ENCODE assay signal across 18 cellular contexts in genomic region chr18:2139676-2140075, GRCh38.
DNase-seq lines count a peak whose midpoint lies in the region; FAIRE-seq and TF ChIP-seq lines count a peak whose summit lies in the region.
"Had no signal": no experiment of that assay in that cellular context is flagged by ENCODE, and none has a peak within 500 bp of the region (broad histone marks: within the 10 kb centered on the region; RNA-seq: fewer than 3 reads in every experiment).

No MANE protein-coding gene starts in this region.

- no peaks in the 10 kb centered on the region for H3K4me1 Mint-ChIP-seq in activated T-cell treated with anti-CD3 and anti-CD28 coated beads, Interleukin-2, amount 50 U/mL, for 24 hours (ENCODE audit: low read depth)
- H3K4me1 Mint-ChIP-seq: natural killer cell had no signal

- H3K4me3 ChIP-seq in BJ (ENCODE audit: low read depth, low read length): no peak overlapping the region
- no peak overlapping the region for H3K4me3 ChIP-seq in astrocyte of the spinal cord (ENCODE audit: low read depth, low read length)
- H3K4me3 ChIP-seq in keratinocyte (ENCODE audit: control insufficient read depth in 2 of 3, extremely low read depth in 1 of 3, insufficient read depth in 2 of 3, low read depth in 1 of 3, low read length in 3 of 3): no peak overlapping the region
- H3K4me3 ChIP-seq: esophagus muscularis mucosa, testis had no signal

- H3K9me1 ChIP-seq in keratinocyte (ENCODE audit: control insufficient read depth, extremely low read depth, insufficient read depth, low read length): no peaks in the 10 kb centered on the region

- CTCF ChIA-PET in BJ (lab: Yijun Ruan, JAX): no interaction called here

- H3K36me3 Mint-ChIP-seq in activated T-cell treated with anti-CD3 and anti-CD28 coated beads, Interleukin-2, amount 50 U/mL, for 24 hours (ENCODE audit: low read depth): no peaks in the 10 kb centered on the region
- H3K36me3 Mint-ChIP-seq: natural killer cell had no signal

- no peak overlapping the region for H3K27ac ChIP-seq in keratinocyte (ENCODE audit: control insufficient read depth, insufficient read depth, low read length)
- H3K27ac ChIP-seq: esophagus muscularis mucosa, testis had no signal

- no peaks in the 10 kb centered on the region for H3K27me3 ChIP-seq in BJ (ENCODE audit: control insufficient read depth, insufficient read depth, low read length)
- H3K27me3 ChIP-seq in keratinocyte (ENCODE audit: control insufficient read depth, extremely low read depth, insufficient read depth, low read length): no peaks in the 10 kb centered on the region
- H3K27me3 ChIP-seq: esophagus muscularis mucosa, testis had no signal

- H3K9me3 Mint-ChIP-seq in activated T-cell treated with anti-CD3 and anti-CD28 coated beads, Interleukin-2, amount 50 U/mL, for 24 hours: no peaks in the 10 kb centered on the region
- H3K9me3 Mint-ChIP-seq: natural killer cell had no signal

- no peak overlapping the region for H3K9ac ChIP-seq in keratinocyte (ENCODE audit: control insufficient read depth, extremely low read depth, insufficient read depth, low read length)

- H3K4me3 Mint-ChIP-seq in activated T-cell treated with anti-CD3 and anti-CD28 coated beads, Interleukin-2, amount 50 U/mL, for 24 hours: no peak overlapping the region
- H3K4me3 Mint-ChIP-seq: natural killer cell had no signal

- POLR2A ChIA-PET in BJ (lab: Charles Lee): no interaction called here

- H3K27me3 Mint-ChIP-seq in activated T-cell treated with anti-CD3 and anti-CD28 coated beads, Interleukin-2, amount 50 U/mL, for 24 hours: peaks cover 4% of the 10 kb centered on the region

- peak; percentile 35 for DNase-seq in BJ (ENCODE audit: low read depth)
- DNase-seq in HT1080 (ENCODE audit: low read depth): peak; percentile 67
- DNase-seq in astrocyte of the spinal cord (ENCODE audit: low read depth, low spot score): peak; percentile 67
- DNase-seq in keratinocyte (ENCODE audit: low read depth, low spot score): no peak
- DNase-seq in mesenteric fat pad (ENCODE audit: low spot score): no peak
- DNase-seq in activated T-cell treated with anti-CD3 and anti-CD28 coated beads, Interleukin-2, amount 50 U/mL, for 24 hours: no peak
- DNase-seq in islet precursor cell: no peak
- no peak for DNase-seq in Kasumi-1 (lab: John Stamatoyannopoulos, UW)
- DNase-seq: Caco-2; cortex of kidney; natural killer cell; NCI-H1105 treated with DMSO at 0.1 percent for 48 hours; NCI-H345; SHP77 treated with DMSO at 0.1 percent for 48 hours; stimulated activated CD4-positive, alpha-beta T cell treated with anti-CD3 and anti-CD28 coated beads, Interleukin-1b, Interleukin-23, amount 100 ng/mL, for 48 hours; T-helper 9 cell; testis had no signal

- H2AFZ ChIP-seq in keratinocyte (ENCODE audit: control insufficient read depth, low read length): no peak overlapping the region

- H3K4me1 ChIP-seq in keratinocyte (ENCODE audit: control insufficient read depth, extremely low read depth, insufficient read depth, low read length): peaks cover 8% of the 10 kb centered on the region
- H3K4me1 ChIP-seq: Caco-2, esophagus muscularis mucosa, testis had no signal

- peak overlapping the region; percentile 3 for H3K4me2 ChIP-seq in keratinocyte (ENCODE audit: control insufficient read depth, extremely low read depth, insufficient read depth, low read depth, low read length)

- H3K9me3 ChIP-seq in keratinocyte (ENCODE audit: control insufficient read depth, low read depth, low read length): no peaks in the 10 kb centered on the region
- H3K9me3 ChIP-seq: Caco-2, esophagus muscularis mucosa, testis had no signal

- peak; percentile 84 for FAIRE-seq in keratinocyte (lab: Jason Lieb, UNC)

- TF ChIP-seq CTCF in BJ (IDR thresholded peaks at IDR 0.05; ENCODE audit: insufficient read depth, low read depth, low read length) (no peak), astrocyte of the spinal cord (IDR thresholded peaks at IDR 0.05; ENCODE audit: low read depth, low read length) (no peak), keratinocyte (optimal IDR thresholded peaks at IDR 0.05 in 1 of 3, IDR thresholded peaks at IDR 0.05 in 1 of 3, conservative IDR thresholded peaks at IDR 0.05 in 1 of 3; ENCODE audit: extremely low read depth in 1 of 3, insufficient read depth in 2 of 3, low read length in 3 of 3) (no peak)

- in situ Hi-C loops in astrocyte of the spinal cord (cut with HindIII; ENCODE audit: low sequenced_read_pairs): no loop called here

- no peaks in the 10 kb centered on the region for H3K79me2 ChIP-seq in keratinocyte (ENCODE audit: control insufficient read depth, insufficient read depth, low read length)

- H3K27ac Mint-ChIP-seq in activated T-cell treated with anti-CD3 and anti-CD28 coated beads, Interleukin-2, amount 50 U/mL, for 24 hours: no peak overlapping the region
- H3K27ac Mint-ChIP-seq: natural killer cell had no signal

- no peaks in the 10 kb centered on the region for H4K20me1 ChIP-seq in keratinocyte (ENCODE audit: control insufficient read depth, extremely low read depth, insufficient read depth, low read length)

- H3K36me3 ChIP-seq in BJ (ENCODE audit: control insufficient read depth, insufficient read depth, low read length) (no peaks in the 10 kb centered on the region), keratinocyte (ENCODE audit: control insufficient read depth in 2 of 2, extremely low read depth in 1 of 2, insufficient read depth in 2 of 2, low read length in 2 of 2) (no peaks in the 10 kb centered on the region)
- H3K36me3 ChIP-seq: esophagus muscularis mucosa had no signal

- dilution Hi-C loops in keratinocyte (cut with MboI; ENCODE audit: extremely low pct_ligation_motif_present, low sequenced_read_pairs): no loop called here

Comparison
In these comparisons a context has a peak if more than half of its experiments do, and no peak if none do; other contexts are left out.
1. DNase-seq: peak in BJ (single experiment), HT1080 (single experiment) and astrocyte of the spinal cord (single experiment); none in keratinocyte (single experiment), mesenteric fat pad (single experiment), activated T-cell treated with anti-CD3 and anti-CD28 coated beads, Interleukin-2, amount 50 U/mL, for 24 hours (single experiment), islet precursor cell (single experiment) and Kasumi-1 (0 of 2).